In the genomic region with DNA sequence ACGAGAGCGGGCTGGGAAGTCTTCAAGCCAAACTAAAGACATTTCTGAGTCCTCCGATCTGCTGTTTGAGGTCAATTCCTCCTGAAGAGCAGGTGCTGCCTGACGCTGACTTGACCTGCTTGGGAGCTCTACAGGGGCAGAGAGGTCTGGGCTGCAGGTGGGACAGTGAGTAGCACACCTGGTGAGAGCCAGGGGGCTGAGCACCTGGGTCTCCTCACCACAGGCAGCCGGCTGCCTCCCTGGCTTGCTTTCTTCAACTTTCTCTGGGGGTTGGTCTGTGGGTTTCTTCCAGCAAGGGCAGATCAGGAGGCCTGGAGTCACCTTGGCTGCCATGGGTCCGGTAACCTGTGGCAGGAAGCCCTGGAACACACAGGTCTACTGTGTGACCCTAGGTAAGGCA, we compare ENCODE assay signal across 20 cellular contexts.
"Had no signal": no experiment of that assay in that cellular context is flagged by ENCODE, and none has a peak within 500 bp of the region (broad histone marks: within the 10 kb centered on the region; RNA-seq: fewer than 3 reads in every experiment).

No MANE protein-coding gene starts in this region.

- H3K27me3 ChIP-seq: testis had no signal

- H3K27me3 Mint-ChIP-seq: activated B cell treated with CpG ODN at 0.5 μM for 24 hours; activated CD4-positive, alpha-beta memory T cell treated with anti-CD3 and anti-CD28 coated beads, Interleukin-2, amount 10 ng/mL, durations not matched to agents 7 days and 5 days; naive thymus-derived CD4-positive, alpha-beta T cell; stimulated activated naive B cell treated with anti-CD40 and anti-IgM and Interleukin-4, amounts not matched to agents 10 μg/mL and 1 μg/mL and 100 μg/mL, for 72 hours had no signal

- H3K27ac Mint-ChIP-seq: activated B cell treated with CpG ODN at 0.5 μM for 24 hours; activated CD4-positive, alpha-beta memory T cell treated with anti-CD3 and anti-CD28 coated beads, Interleukin-2, amount 10 ng/mL, durations not matched to agents 7 days and 5 days; brain; stimulated activated naive B cell treated with anti-CD40 and anti-IgM and Interleukin-4, amounts not matched to agents 10 μg/mL and 1 μg/mL and 100 μg/mL, for 72 hours had no signal

- H3K4me3 ChIP-seq: lower lobe of right lung, testis had no signal

- H3K36me3 ChIP-seq: lower lobe of right lung had no signal

- H3K9me3 ChIP-seq: lower lobe of right lung, testis had no signal

- H3K4me1 ChIP-seq: lower lobe of right lung, testis had no signal

- H3K4me1 Mint-ChIP-seq: activated B cell treated with CpG ODN at 0.5 μM for 24 hours, brain, neural crest cell had no signal

- DNase-seq: activated B cell treated with CpG ODN at 0.5 μM for 24 hours; activated CD4-positive, alpha-beta memory T cell treated with anti-CD3 and anti-CD28 coated beads, Interleukin-2, amount 10 ng/mL, durations not matched to agents 7 days and 5 days; activated CD4-positive, alpha-beta T cell treated with anti-CD3 and anti-CD28 coated beads for 48 hours; activated CD8-positive, alpha-beta memory T cell treated with anti-CD3 and anti-CD28 coated beads, Interleukin-2, amount 50 U/mL, for 4 hours; activated gamma-delta T cell; aorta; effector CD4-positive, alpha-beta T cell; foreskin melanocyte; lower lobe of right lung; occipital lobe; small intestine; stimulated activated naive B cell treated with anti-CD40 and anti-IgM and Interleukin-4, amounts not matched to agents 10 μg/mL and 1 μg/mL and 100 μg/mL, for 72 hours; T1000; testis; trophoblast cell had no signal

- H3K9me3 Mint-ChIP-seq: activated B cell treated with CpG ODN at 0.5 μM for 24 hours; activated CD4-positive, alpha-beta memory T cell treated with anti-CD3 and anti-CD28 coated beads, Interleukin-2, amount 10 ng/mL, durations not matched to agents 7 days and 5 days had no signal

- H3K4me3 Mint-ChIP-seq: activated B cell treated with CpG ODN at 0.5 μM for 24 hours; activated CD4-positive, alpha-beta memory T cell treated with anti-CD3 and anti-CD28 coated beads, Interleukin-2, amount 10 ng/mL, durations not matched to agents 7 days and 5 days; brain; naive thymus-derived CD4-positive, alpha-beta T cell; neural crest cell; stimulated activated naive B cell treated with anti-CD40 and anti-IgM and Interleukin-4, amounts not matched to agents 10 μg/mL and 1 μg/mL and 100 μg/mL, for 72 hours had no signal

- ATAC-seq: left lobe of liver; lower lobe of right lung; naive thymus-derived CD4-positive, alpha-beta T cell; sciatic nerve; stimulated activated naive B cell treated with anti-CD40 and anti-IgM and Interleukin-4, amounts not matched to agents 10 μg/mL and 1 μg/mL and 100 μg/mL, for 72 hours had no signal

- H3K27ac ChIP-seq: lower lobe of right lung, testis had no signal

- H3K36me3 Mint-ChIP-seq: brain had no signal
